Comparison of ENCODE assay signal across 8 cellular contexts in the genomic region with DNA sequence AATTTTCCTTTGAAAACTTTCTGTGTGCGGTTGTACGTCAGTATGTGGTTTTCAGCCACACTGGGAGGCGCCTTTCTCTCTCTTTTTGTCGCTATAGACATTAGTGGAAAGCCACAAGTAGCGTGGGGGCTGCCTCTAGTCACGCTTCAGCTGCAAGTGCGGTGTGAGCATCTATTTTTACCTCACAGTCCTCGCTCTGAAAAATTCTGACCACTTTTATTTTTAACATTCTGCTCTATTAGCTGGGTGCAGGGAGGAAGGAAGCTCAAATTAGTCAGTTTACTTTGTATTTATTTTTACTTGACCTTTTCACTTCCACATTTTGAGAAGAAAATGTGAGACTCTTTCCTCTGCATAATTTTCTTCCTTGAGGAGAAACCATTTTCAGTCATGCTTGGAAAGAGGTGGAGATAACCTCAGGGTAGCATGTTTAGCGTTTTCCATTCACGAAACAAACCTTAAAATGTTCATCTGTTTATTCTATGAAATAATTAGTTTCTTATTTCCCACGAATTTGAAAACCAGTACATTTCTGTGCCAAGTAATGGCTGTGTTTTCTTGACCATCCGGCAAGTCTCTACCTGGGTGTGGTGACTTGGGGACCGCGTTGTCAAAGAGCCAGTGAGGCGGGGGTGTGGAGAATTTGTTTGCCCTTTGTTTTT. TPM values are rescaled to one million over a fixed set of nuclear protein-coding genes. Genes with fewer than 3 reads are reported as not detected.
A peak's percentile ranks its signal among the peaks of the same experiment; 100 is the strongest.
DNase-seq lines count a peak whose midpoint lies in the region; ATAC-seq and TF ChIP-seq lines count a peak whose summit lies in the region.

No MANE protein-coding gene starts in this region.

- H3K9me3 Mint-ChIP-seq in activated T-cell treated with anti-CD3 and anti-CD28 coated beads, Interleukin-2, amount 50 U/mL, for 72 hours, result peaks cover 0 to 2% of the 10 kb centered on the region in 2 donors
- no peaks in the 10 kb centered on the region for H3K9me3 Mint-ChIP-seq in natural killer cell

- DNase-seq in GM12865 (ENCODE audit: low read depth) (peak; percentile 92), LHCN-M2 (ENCODE audit: low read depth) (peak; percentile 43), natural killer cell (peak; percentile 37), COLO829 (ENCODE audit: low spot score) (no peak), HK-2 (ENCODE audit: unreplicated experiment) (no peak), SW480 (ENCODE audit: low spot score) (no peak)
- peak; percentile 32 to 56 for DNase-seq in activated T-cell treated with anti-CD3 and anti-CD28 coated beads, Interleukin-2, amount 50 U/mL, for 72 hours

- peak overlapping the region; percentile 72 to 91 for H3K4me3 Mint-ChIP-seq in activated T-cell treated with anti-CD3 and anti-CD28 coated beads, Interleukin-2, amount 50 U/mL, for 72 hours
- H3K4me3 Mint-ChIP-seq in natural killer cell, result peak overlapping the region; percentile 85

- H3K4me1 Mint-ChIP-seq in activated T-cell treated with anti-CD3 and anti-CD28 coated beads, Interleukin-2, amount 50 U/mL, for 72 hours (ENCODE audit: low read depth), result peaks cover 75% of the 10 kb centered on the region
- peaks cover 32 to 46% of the 10 kb centered on the region in 2 donors for H3K4me1 Mint-ChIP-seq in natural killer cell

- peak overlapping the region; percentile 70 for H3K27ac Mint-ChIP-seq in activated T-cell treated with anti-CD3 and anti-CD28 coated beads, Interleukin-2, amount 50 U/mL, for 72 hours
- peak overlapping the region; percentile 47 to 68 for H3K27ac Mint-ChIP-seq in natural killer cell

- no peak overlapping the region for H3K4me3 ChIP-seq in GM12865 (ENCODE audit: low read depth, low read length)

- TF ChIP-seq CTCF in GM12865 (IDR thresholded peaks at IDR 0.05; ENCODE audit: insufficient read depth, low read depth, low read length, missing control alignments), result no peak
- TF ChIP-seq CTCF in natural killer cell (IDR thresholded peaks at IDR 0.05), result no peak

- H3K27me3 Mint-ChIP-seq in activated T-cell treated with anti-CD3 and anti-CD28 coated beads, Interleukin-2, amount 50 U/mL, for 72 hours (ENCODE audit: low read depth), result no peaks in the 10 kb centered on the region
- peaks cover 0 to 9% of the 10 kb centered on the region in 2 donors for H3K27me3 Mint-ChIP-seq in natural killer cell (ENCODE audit: low read depth in 2 of 2)

- intact Hi-C loops in natural killer cell (cut with micrococcal nuclease), result loop anchor here (2.0 kb wide), 1 partner anchor 31 kb away; no protein-coding TSS in a partner anchor

- H3K36me3 Mint-ChIP-seq in activated T-cell treated with anti-CD3 and anti-CD28 coated beads, Interleukin-2, amount 50 U/mL, for 72 hours (ENCODE audit: insufficient read depth in 2 of 2), result no peaks in the 10 kb centered on the region
- H3K36me3 Mint-ChIP-seq in natural killer cell, result no peaks in the 10 kb centered on the region

- ATAC-seq in GM21528 (IDR thresholded peaks at IDR 0.05; ENCODE audit: low FRiP score, unreplicated experiment) (peak; percentile 69), natural killer cell (peak; percentile 60 to 89 (median 80))
- peak; percentile 67 to 78 for ATAC-seq in activated T-cell treated with anti-CD3 and anti-CD28 coated beads, Interleukin-2, amount 50 U/mL, for 72 hours (replicated peaks in 1 of 2)

RNA-seq across cellular contexts. Expression of gene ADARB1, which starts 35.6 kb away (rescaled TPM):
- total RNA-seq in LHCN-M2 (2014; rRNA removed) (25.4 and 29.6 TPM in 2 replicates), natural killer cell (10 to 100 TPM; 20.7 to 28.0 (median 26.6) TPM)
- 63.3 TPM for polyA plus RNA-seq in LHCN-M2 (2012)
- total RNA-seq in activated T-cell treated with anti-CD3 and anti-CD28 coated beads, Interleukin-2, amount 50 U/mL, for 72 hours, result 10 to 100 TPM; 41.7 to 45.3 TPM

Comparison
In these comparisons a context has a peak if more than half of its experiments do, and no peak if none do; other contexts are left out.
1. DNase-seq: peak in GM12865 (single experiment), LHCN-M2 (single experiment), activated T-cell treated with anti-CD3 and anti-CD28 coated beads, Interleukin-2, amount 50 U/mL, for 72 hours (2 of 2) and natural killer cell (single experiment); none in COLO829 (single experiment), HK-2 (single experiment) and SW480 (single experiment).
2. Peak in every context shown above with its lines, with median percentiles within 50 percentile points of each other: ATAC-seq.